ENCODE assay signal across 12 cellular contexts in the genomic region with DNA sequence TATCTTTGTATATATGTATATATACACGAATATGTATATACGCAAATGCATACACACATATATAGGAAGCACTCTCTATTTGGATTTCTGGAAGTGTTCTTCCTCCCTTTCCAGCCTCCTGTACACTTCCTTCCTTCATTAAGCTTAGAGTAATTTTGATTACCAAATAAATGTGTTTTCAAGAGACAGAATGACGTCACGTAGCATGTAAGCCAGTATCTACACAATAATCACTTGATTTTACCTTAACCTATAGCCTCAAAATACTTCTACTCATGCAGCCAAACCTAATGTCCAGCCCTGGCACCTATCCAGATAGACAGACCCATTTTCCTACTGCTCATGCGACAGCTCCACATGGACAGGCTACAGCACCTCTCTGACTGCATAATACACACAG. TPM values are rescaled to one million over a fixed set of nuclear protein-coding genes. Genes with fewer than 3 reads are reported as not detected.
"Had no signal": no experiment of that assay in that cellular context is flagged by ENCODE, and none has a peak within 500 bp of the region (broad histone marks: within the 10 kb centered on the region; RNA-seq: fewer than 3 reads in every experiment).

No MANE protein-coding gene starts in this region.

- H3K4me1 Mint-ChIP-seq: H9 had no signal

- H3K36me3 ChIP-seq: HAP-1 had no signal

- H3K9me3 ChIP-seq: HAP-1 had no signal

- H3K27ac Mint-ChIP-seq: GM23338, H9, HFFc6 had no signal

- H3K4me2 ChIP-seq: GM23338 had no signal

- DNase-seq: GM23248, GOT3, H7, H9, HCEC 1CT, HFFc6 had no signal

- H3K4me3 Mint-ChIP-seq: GM23338, H9, HFFc6 had no signal

- H3K9me3 Mint-ChIP-seq: GM23338 had no signal

- H2AFZ ChIP-seq: GM23248, GM23338 had no signal

- H3K27ac ChIP-seq: GM23248 had no signal

- FAIRE-seq: H1, H54 had no signal

- H3K9ac ChIP-seq: GM23248 had no signal

- ATAC-seq: GM23338, HCT116 had no signal

- H3K4me1 ChIP-seq: HAP-1 had no signal

- H3K4me3 ChIP-seq: GM23248, GM23338, HAP-1 had no signal

RNA-seq across cellular contexts. Expression of a gene that starts 29.9 kb away (rescaled TPM):
- total RNA-seq: GM23248, GM23338, H1, H4, H7, H9, HFFc6 had no signal
- polyA plus RNA-seq: GM23248, GM23338, H1 had no signal
